In the genomic region with DNA sequence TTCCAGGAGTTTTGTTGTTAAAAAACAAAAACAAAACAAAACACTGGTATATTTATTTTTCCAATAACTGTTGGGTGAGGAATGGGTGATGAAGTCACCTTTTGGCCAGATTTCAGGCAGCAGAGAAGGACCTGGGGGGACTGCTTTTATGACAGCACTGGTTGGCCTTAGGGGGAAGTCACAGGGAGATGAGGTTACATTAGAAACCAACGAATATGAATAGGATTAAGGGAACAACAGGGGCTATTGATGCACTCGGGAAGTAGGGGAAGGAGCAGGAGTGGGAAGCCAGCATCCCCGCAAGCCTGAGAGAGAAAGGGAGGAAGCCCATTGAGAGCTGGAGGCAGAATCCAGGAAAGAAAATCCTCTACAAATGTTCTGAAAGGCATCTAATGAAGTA, we compare ENCODE assay signal across 23 cellular contexts.
"Had no signal": no experiment of that assay in that cellular context is flagged by ENCODE, and none has a peak within 500 bp of the region (broad histone marks: within the 10 kb centered on the region; RNA-seq: fewer than 3 reads in every experiment).

No MANE protein-coding gene starts in this region.

- H3K4me1 ChIP-seq: adrenal gland, ascending aorta, lower lobe of right lung, prostate gland, thyroid gland, upper lobe of right lung had no signal

- H3K27me3 Mint-ChIP-seq: activated naive CD8-positive, alpha-beta T cell; activated T-cell treated with anti-CD3 and anti-CD28 coated beads, Interleukin-2, amount 50 U/mL, for 24 hours; activated T-helper 17 cell treated with anti-CD3 and anti-CD28 coated beads, Interleukin-2, amount 50 U/mL, for 72 hours; naive B cell; stimulated activated naive CD8-positive, alpha-beta T cell treated with anti-CD3 and anti-CD28 coated beads, Interleukin-15, Interleukin-2, amounts not matched to agents 100 ng/mL and 50 ng/mL, for 24 hours had no signal

- H3K36me3 ChIP-seq: adrenal gland, ascending aorta, lower lobe of right lung, prostate gland, thyroid gland, upper lobe of right lung had no signal

- H3K4me1 Mint-ChIP-seq: activated T-helper 17 cell treated with anti-CD3 and anti-CD28 coated beads, Interleukin-2, amount 50 U/mL, for 72 hours; immature natural killer cell; naive B cell had no signal

- H3K27ac ChIP-seq: adrenal gland, ascending aorta, lower lobe of right lung, prostate gland, thyroid gland, upper lobe of right lung, VCaP had no signal

- H3K9me3 ChIP-seq: adrenal gland, ascending aorta, lower lobe of right lung, prostate gland, thyroid gland, upper lobe of right lung had no signal

- H3K36me3 Mint-ChIP-seq: activated naive CD8-positive, alpha-beta T cell; immature natural killer cell; naive B cell had no signal

- H3K4me3 ChIP-seq: adrenal gland, ascending aorta, lower lobe of right lung, prostate gland, thyroid gland, upper lobe of right lung had no signal

- H3K27ac Mint-ChIP-seq: activated naive CD8-positive, alpha-beta T cell; activated T-cell treated with anti-CD3 and anti-CD28 coated beads, Interleukin-2, amount 50 U/mL, for 24 hours; activated T-helper 17 cell treated with anti-CD3 and anti-CD28 coated beads, Interleukin-2, amount 50 U/mL, for 72 hours; immature natural killer cell; naive B cell; stimulated activated naive CD8-positive, alpha-beta T cell treated with anti-CD3 and anti-CD28 coated beads, Interleukin-15, Interleukin-2, amounts not matched to agents 100 ng/mL and 50 ng/mL, for 24 hours had no signal

- H3K27me3 ChIP-seq: adrenal gland, ascending aorta, thyroid gland, upper lobe of right lung had no signal

- DNase-seq: activated CD4-positive, alpha-beta T cell treated with anti-CD3 and anti-CD28 coated beads for 1 hour; activated naive CD4-positive, alpha-beta T cell; activated T-cell treated with anti-CD3 and anti-CD28 coated beads, Interleukin-2, amount 50 U/mL, for 24 hours; adrenal gland; central memory CD4-positive, alpha-beta T cell; dermis blood vessel endothelial cell; effector CD8-positive, alpha-beta T cell; erythroblast; foreskin fibroblast; immature natural killer cell; lower lobe of right lung; mesendoderm; naive B cell; stimulated activated CD4-positive, alpha-beta T cell treated with anti-CD3 and anti-CD28 coated beads, Interleukin-4, amount 100 ng/mL, for 24 hours; thyroid gland; upper lobe of right lung had no signal

- H3K4me3 Mint-ChIP-seq: activated naive CD8-positive, alpha-beta T cell; activated T-cell treated with anti-CD3 and anti-CD28 coated beads, Interleukin-2, amount 50 U/mL, for 24 hours; activated T-helper 17 cell treated with anti-CD3 and anti-CD28 coated beads, Interleukin-2, amount 50 U/mL, for 72 hours; immature natural killer cell; naive B cell; stimulated activated naive CD8-positive, alpha-beta T cell treated with anti-CD3 and anti-CD28 coated beads, Interleukin-15, Interleukin-2, amounts not matched to agents 100 ng/mL and 50 ng/mL, for 24 hours had no signal

- ATAC-seq: activated T-helper 17 cell treated with anti-CD3 and anti-CD28 coated beads, Interleukin-2, amount 50 U/mL, for 72 hours; left lobe of liver; lower lobe of right lung; upper lobe of right lung had no signal
